ENCODE assay signal across 8 cellular contexts in the genomic region with DNA sequence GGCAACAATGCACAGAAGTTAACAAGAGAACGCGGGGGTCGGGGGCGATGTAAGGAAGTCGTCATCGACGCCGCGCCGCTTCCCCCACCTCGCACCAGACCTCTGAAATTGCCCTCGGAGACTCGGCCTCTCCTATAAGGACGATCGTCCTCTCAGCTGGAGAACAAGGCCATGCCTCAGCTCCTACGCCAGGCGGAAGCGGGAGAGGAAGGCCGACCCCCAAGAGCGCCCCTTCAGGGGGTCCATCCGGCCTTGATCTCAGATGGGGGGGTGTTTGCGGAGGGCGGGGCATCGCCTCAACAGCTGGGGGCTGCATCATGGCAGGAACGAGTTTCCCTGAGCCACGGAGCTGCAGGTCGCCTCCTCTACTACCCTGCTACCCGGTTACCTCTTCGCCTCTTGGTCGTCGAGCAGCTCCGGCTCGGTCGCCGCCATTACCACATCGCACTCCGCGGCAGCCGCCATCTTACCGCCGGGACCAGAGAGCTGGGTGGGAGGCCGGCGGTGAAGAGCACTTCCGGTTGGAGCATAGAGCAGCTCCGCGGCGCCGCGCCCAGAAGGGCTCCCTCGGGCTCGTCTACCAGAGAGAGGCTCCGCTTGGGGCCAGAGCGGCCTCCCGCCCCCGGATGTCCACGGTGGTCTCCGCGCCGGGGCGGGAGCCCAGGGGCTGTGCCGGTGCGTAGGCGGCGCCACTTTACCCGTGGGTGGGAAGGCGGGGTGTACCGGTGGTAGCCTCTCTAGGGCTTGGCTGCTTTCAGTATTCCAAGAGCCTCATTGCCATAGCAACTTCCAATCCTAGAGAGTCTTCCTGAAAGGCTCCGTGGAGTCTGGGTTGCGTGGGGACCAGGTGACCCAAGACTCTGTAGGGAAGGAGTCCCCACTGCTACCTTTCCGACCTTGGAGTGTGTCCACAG. TPM values are rescaled to one million over a fixed set of nuclear protein-coding genes. Genes with fewer than 3 reads are reported as not detected.
DNase-seq lines count a peak whose midpoint lies in the region; ATAC-seq, FAIRE-seq and TF ChIP-seq lines count a peak whose summit lies in the region.

DNAJC7 (minus strand) TSS at position 488 of the 914 bp plus-strand sequence; CDS start at position 465, 23 bp downstream.

- ATAC-seq in GM18873 (IDR thresholded peaks at IDR 0.05; ENCODE audit: low FRiP score, unreplicated experiment) (peak; percentile 67), HG03135 (IDR thresholded peaks at IDR 0.05; ENCODE audit: unreplicated experiment) (peak; percentile 72), WTC11 (peak; percentile 79)

- no peaks in the 10 kb centered on the region for H3K27me3 ChIP-seq in bronchial epithelial cell (ENCODE audit: control insufficient read depth, insufficient read depth, low read length)
- H3K27me3 ChIP-seq in spleen (replicated peaks in 1 of 7), result no peaks in the 10 kb centered on the region

- WGBS in spleen, 5 donors, result 0 to 1% (median 0%) methylated on average over 51 to 70 of the region's 70 CpGs

- TF ChIP-seq POLR2A in spleen (IDR thresholded peaks at IDR 0.05), result peak in 2 of 3 donors; percentile 2 to 55

- CTCF ChIA-PET in AG04449 (lab: Yijun Ruan, JAX) (interaction anchor here (0.7 to 20.7 kb wide), 17 partner anchors 8 to 591 kb away, joined by 3 to 451 read pairs (median 3); partner anchors contain the start of genes CNP, DHX58, HSPB9 and KAT2A), WTC11 (lab: Charles Lee) (interaction anchor here (0.7 to 6.8 kb wide), 24 partner anchors 10 to 510 kb away, joined by 3 to 108 read pairs (median 4); partner anchors contain the start of genes C17orf113, CNP, DHX58 and GHDC)

- H3K36me3 Mint-ChIP-seq in WTC11, result peaks cover 11% of the 10 kb centered on the region

- no peaks in the 10 kb centered on the region for H3K9me3 ChIP-seq in spleen

- intact Hi-C loops in spleen (cut with DNase I; ENCODE audit: low total_unique reads), result loop anchor here (10.0 kb wide), 1 partner anchor 52 kb away; the partner anchor contains the start of gene CNP

- no peak for FAIRE-seq in bronchial epithelial cell (lab: Jason Lieb, UNC)

- no peaks in the 10 kb centered on the region for H3K27me3 Mint-ChIP-seq in WTC11 (ENCODE audit: low read depth)

- no peak for TF ChIP-seq CTCF in AG04449 (IDR thresholded peaks at IDR 0.05; ENCODE audit: insufficient read depth, low read length, missing control alignments)
- no peak for TF ChIP-seq CTCF in WTC11 (IDR thresholded peaks at IDR 0.05)
- TF ChIP-seq CTCF in bronchial epithelial cell (IDR thresholded peaks at IDR 0.05; ENCODE audit: insufficient read depth, low read length, severe bottlenecking), result no peak
- TF ChIP-seq CTCF in spleen (IDR thresholded peaks at IDR 0.05 in 8 of 11, conservative IDR thresholded peaks at IDR 0.05 in 3 of 11), result peak in 4 of 11 experiments; percentile 6 to 30 (median 13)

- H3K36me3 ChIP-seq in bronchial epithelial cell (ENCODE audit: control insufficient read depth, insufficient read depth, low read length) (peaks cover 3% of the 10 kb centered on the region), spleen (peaks cover 0 to 25% (median 5%) of the 10 kb centered on the region in 6 donors)

- peak within 1 kb of the TSS; percentile 100 for H3K27ac Mint-ChIP-seq in WTC11

- POLR2A ChIA-PET in AG04449 (lab: Yijun Ruan, JAX), result interaction anchor here (0.7 to 3.0 kb wide), 8 partner anchors 9 to 206 kb away, joined by 3 to 15 read pairs (median 4); partner anchors contain the start of genes CNP and DHX58
- POLR2A ChIA-PET in WTC11 (lab: Charles Lee), result interaction anchor here (0.7 to 3.1 kb wide), 14 partner anchors 9 to 232 kb away, joined by 3 to 13 read pairs (median 4); partner anchors contain the start of genes ACLY, ODAD4, P3H4 and ZNF385C

- peak within 1 kb of the TSS; percentile 89 to 96 (median 94) for H3K27ac ChIP-seq in spleen

- H3K4me3 ChIP-seq in AG04449 (ENCODE audit: low read depth, low read length), result peak within 1 kb of the TSS; percentile 99
- H3K4me3 ChIP-seq in bronchial epithelial cell (ENCODE audit: low read depth, low read length), result peak within 1 kb of the TSS; percentile 85
- H3K4me3 ChIP-seq in spleen, result peak within 1 kb of the TSS; percentile 75 to 98 (median 92)

- H3K4me1 ChIP-seq in spleen, result peaks cover 41 to 91% (median 80%) of the 10 kb centered on the region in 6 donors

- 0 out of 2 replicates have a peak, but pooled peaks cover 4% of the 10 kb centered on the region for H3K9me3 Mint-ChIP-seq in WTC11

- H3K4me3 Mint-ChIP-seq in WTC11, result peak within 1 kb of the TSS; percentile 95

- DNase-seq in AG04449 (ENCODE audit: low read depth, low spot score) (no peak), NCI-H2227 (lab: John Stamatoyannopoulos, UW; ENCODE audit: unreplicated experiment) (peak; percentile 97), WTC11 (ENCODE audit: low spot score) (peak; percentile 92), bronchial epithelial cell (ENCODE audit: low read depth) (peak; percentile 70), inferior parietal cortex (ENCODE audit: extremely low spot score) (peak; percentile 86), spleen (peak; percentile 99)

- H3K4me1 Mint-ChIP-seq in WTC11, result peaks cover 53% of the 10 kb centered on the region

TF ChIP-seq in WTC11, 78 proteins besides CTCF, POLR2A, EP300 and RAD21 (continues in another document):
- TF ChIP-seq, protein P1, sequence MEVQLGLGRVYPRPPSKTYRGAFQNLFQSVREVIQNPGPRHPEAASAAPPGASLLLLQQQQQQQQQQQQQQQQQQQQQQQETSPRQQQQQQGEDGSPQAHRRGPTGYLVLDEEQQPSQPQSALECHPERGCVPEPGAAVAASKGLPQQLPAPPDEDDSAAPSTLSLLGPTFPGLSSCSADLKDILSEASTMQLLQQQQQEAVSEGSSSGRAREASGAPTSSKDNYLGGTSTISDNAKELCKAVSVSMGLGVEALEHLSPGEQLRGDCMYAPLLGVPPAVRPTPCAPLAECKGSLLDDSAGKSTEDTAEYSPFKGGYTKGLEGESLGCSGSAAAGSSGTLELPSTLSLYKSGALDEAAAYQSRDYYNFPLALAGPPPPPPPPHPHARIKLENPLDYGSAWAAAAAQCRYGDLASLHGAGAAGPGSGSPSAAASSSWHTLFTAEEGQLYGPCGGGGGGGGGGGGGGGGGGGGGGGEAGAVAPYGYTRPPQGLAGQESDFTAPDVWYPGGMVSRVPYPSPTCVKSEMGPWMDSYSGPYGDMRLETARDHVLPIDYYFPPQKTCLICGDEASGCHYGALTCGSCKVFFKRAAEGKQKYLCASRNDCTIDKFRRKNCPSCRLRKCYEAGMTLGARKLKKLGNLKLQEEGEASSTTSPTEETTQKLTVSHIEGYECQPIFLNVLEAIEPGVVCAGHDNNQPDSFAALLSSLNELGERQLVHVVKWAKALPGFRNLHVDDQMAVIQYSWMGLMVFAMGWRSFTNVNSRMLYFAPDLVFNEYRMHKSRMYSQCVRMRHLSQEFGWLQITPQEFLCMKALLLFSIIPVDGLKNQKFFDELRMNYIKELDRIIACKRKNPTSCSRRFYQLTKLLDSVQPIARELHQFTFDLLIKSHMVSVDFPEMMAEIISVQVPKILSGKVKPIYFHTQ (CRISPR knock-in tag; IDR thresholded peaks at IDR 0.05), result no peak
- TF ChIP-seq USF2 (CRISPR knock-in tag; IDR thresholded peaks at IDR 0.05) (no peak), CREB1 (CRISPR knock-in tag; IDR thresholded peaks at IDR 0.05) (no peak; the same call in 1 of the 2 replicates), ZNF219 (CRISPR knock-in tag; IDR thresholded peaks at IDR 0.05; ENCODE audit: borderline replicate concordance) (no peak), KAT7 (CRISPR knock-in tag; IDR thresholded peaks at IDR 0.05; ENCODE audit: borderline replicate concordance) (no peak), NFATC4 (CRISPR knock-in tag; IDR thresholded peaks at IDR 0.05) (no peak)
- TF ChIP-seq, protein P2, sequence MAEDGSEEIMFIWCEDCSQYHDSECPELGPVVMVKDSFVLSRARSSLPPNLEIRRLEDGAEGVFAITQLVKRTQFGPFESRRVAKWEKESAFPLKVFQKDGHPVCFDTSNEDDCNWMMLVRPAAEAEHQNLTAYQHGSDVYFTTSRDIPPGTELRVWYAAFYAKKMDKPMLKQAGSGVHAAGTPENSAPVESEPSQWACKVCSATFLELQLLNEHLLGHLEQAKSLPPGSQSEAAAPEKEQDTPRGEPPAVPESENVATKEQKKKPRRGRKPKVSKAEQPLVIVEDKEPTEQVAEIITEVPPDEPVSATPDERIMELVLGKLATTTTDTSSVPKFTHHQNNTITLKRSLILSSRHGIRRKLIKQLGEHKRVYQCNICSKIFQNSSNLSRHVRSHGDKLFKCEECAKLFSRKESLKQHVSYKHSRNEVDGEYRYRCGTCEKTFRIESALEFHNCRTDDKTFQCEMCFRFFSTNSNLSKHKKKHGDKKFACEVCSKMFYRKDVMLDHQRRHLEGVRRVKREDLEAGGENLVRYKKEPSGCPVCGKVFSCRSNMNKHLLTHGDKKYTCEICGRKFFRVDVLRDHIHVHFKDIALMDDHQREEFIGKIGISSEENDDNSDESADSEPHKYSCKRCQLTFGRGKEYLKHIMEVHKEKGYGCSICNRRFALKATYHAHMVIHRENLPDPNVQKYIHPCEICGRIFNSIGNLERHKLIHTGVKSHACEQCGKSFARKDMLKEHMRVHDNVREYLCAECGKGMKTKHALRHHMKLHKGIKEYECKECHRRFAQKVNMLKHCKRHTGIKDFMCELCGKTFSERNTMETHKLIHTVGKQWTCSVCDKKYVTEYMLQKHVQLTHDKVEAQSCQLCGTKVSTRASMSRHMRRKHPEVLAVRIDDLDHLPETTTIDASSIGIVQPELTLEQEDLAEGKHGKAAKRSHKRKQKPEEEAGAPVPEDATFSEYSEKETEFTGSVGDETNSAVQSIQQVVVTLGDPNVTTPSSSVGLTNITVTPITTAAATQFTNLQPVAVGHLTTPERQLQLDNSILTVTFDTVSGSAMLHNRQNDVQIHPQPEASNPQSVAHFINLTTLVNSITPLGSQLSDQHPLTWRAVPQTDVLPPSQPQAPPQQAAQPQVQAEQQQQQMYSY (CRISPR knock-in tag; IDR thresholded peaks at IDR 0.05), result no peak

RNA-seq across cellular contexts. Expression of gene DNAJC7, which starts in this region (rescaled TPM):
- total RNA-seq in WTC11 (2021) (111 to 140 TPM (median 114 TPM) in 3 replicates), bronchial epithelial cell (47.7 and 77.2 TPM in 2 replicates), spleen (100 to 1,000 TPM in 1 of 7 donors, 10 to 100 TPM in 6; 60.6 to 108 (median 90.4) TPM)
- polyA plus RNA-seq in spleen, result 10 to 100 TPM; 68.5 to 75.7 (median 71.6) TPM
